Comparison of ENCODE assay signal across 1 cellular context in genomic region chr6:168060521-168060931, GRCh38.
TF ChIP-seq lines count a peak whose summit lies in the region.

No MANE protein-coding gene starts in this region.

TF ChIP-seq in HepG2, 621 proteins besides CTCF, POLR2A, EP300 and RAD21 (continued from another document and continues in another):
- TF ChIP-seq SCMH1 (CRISPR knock-in tag; IDR thresholded peaks at IDR 0.05; ENCODE audit: borderline replicate concordance): no peak
- 0 out of 2 replicates have a peak, but pooled peaks have one; percentile 67 for TF ChIP-seq ZNF274 (CRISPR knock-in tag; IDR thresholded peaks at IDR 0.05)
- peak; percentile 12; the same call in 1 of the 2 replicates for TF ChIP-seq ZFX (CRISPR knock-in tag; IDR thresholded peaks at IDR 0.05; ENCODE audit: low read depth)
- TF ChIP-seq ZNF556 (CRISPR knock-in tag; IDR thresholded peaks at IDR 0.05; ENCODE audit: borderline replicate concordance): no peak
- TF ChIP-seq HNF4G (IDR thresholded peaks at IDR 0.05; ENCODE audit: borderline replicate concordance, low read depth, low read length): no peak
- TF ChIP-seq HNF4G (CRISPR knock-in tag; IDR thresholded peaks at IDR 0.05; ENCODE audit: borderline replicate concordance, low read depth): no peak
- TF ChIP-seq FOSL2 (CRISPR knock-in tag; IDR thresholded peaks at IDR 0.05): peak; percentile 27; the same call in 1 of the 2 replicates
- TF ChIP-seq, protein P1, sequence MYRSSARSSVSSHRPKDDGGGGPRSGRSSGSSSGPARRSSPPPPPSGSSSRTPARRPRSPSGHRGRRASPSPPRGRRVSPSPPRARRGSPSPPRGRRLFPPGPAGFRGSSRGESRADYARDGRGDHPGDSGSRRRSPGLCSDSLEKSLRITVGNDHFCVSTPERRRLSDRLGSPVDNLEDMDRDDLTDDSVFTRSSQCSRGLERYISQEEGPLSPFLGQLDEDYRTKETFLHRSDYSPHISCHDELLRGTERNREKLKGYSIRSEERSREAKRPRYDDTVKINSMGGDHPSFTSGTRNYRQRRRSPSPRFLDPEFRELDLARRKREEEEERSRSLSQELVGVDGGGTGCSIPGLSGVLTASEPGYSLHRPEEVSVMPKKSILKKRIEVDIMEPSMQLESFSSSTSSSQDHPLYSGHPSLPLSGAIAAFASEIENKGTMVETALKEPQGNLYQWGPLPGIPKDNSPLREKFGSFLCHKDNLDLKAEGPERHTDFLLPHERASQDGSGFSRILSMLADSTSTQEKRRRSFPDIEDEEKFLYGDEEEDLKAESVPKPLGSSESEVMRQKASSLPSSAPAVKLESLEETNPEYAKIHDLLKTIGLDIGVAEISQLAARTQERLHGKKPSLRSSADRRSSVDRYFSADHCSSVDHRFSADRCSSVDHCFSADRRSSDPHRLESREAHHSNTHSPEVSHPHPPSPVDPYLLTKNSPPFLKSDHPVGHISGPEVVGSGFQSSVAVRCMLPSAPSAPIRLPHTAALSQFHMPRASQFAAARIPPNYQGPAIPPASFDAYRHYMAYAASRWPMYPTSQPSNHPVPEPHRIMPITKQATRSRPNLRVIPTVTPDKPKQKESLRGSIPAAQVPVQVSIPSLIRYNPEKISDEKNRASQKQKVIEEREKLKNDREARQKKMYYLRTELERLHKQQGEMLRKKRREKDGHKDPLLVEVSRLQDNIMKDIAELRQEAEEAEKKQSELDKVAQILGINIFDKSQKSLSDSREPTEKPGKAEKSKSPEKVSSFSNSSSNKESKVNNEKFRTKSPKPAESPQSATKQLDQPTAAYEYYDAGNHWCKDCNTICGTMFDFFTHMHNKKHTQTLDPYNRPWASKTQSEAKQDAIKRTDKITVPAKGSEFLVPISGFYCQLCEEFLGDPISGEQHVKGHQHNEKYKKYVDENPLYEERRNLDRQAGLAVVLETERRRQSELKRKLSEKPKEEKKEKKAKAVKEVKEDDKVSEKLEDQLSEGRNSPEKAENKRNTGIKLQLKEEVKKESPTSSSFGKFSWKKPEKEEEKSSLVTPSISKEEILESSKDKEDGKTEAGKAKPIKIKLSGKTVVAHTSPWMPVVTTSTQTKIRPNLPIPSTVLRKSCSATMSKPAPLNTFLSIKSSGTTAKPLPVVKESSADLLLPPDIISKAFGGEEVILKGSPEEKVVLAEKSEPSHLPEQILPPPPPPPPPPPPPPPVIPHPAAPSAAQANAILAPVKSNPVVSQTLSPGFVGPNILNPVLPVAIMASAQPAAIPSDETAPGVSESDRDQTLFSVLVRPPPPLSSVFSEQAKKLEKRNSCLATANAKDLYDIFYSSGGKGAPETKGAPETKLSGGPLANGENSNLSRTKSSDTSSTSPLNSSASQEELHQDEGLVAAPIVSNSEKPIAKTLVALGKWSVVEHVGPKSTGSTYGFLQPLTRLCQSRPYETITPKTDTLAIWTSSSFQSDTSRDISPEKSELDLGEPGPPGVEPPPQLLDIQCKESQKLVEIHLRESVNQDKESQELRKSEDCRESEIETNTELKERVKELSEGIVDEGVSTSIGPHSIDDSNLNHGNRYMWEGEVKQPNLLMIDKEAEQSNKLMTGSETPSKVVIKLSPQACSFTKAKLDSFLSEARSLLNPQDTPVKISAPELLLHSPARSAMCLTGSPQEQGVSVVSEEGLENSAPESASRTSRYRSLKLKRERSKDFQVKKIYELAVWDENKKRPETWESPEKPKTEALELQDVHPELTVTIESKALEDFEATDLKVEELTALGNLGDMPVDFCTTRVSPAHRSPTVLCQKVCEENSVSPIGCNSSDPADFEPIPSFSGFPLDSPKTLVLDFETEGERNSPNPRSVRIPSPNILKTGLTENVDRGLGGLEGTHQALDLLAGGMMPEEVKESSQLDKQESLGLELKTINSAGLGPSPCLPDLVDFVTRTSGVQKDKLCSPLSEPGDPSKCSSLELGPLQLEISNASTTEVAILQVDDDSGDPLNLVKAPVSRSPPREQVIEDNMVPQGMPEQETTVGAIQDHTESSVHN (CRISPR knock-in tag; IDR thresholded peaks at IDR 0.05): no peak
- TF ChIP-seq, protein P2, sequence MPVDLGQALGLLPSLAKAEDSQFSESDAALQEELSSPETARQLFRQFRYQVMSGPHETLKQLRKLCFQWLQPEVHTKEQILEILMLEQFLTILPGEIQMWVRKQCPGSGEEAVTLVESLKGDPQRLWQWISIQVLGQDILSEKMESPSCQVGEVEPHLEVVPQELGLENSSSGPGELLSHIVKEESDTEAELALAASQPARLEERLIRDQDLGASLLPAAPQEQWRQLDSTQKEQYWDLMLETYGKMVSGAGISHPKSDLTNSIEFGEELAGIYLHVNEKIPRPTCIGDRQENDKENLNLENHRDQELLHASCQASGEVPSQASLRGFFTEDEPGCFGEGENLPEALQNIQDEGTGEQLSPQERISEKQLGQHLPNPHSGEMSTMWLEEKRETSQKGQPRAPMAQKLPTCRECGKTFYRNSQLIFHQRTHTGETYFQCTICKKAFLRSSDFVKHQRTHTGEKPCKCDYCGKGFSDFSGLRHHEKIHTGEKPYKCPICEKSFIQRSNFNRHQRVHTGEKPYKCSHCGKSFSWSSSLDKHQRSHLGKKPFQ (CRISPR knock-in tag; IDR thresholded peaks at IDR 0.05; ENCODE audit: insufficient replicate concordance): no peak
- no peak for TF ChIP-seq ZNF713 (CRISPR knock-in tag; IDR thresholded peaks at IDR 0.05)
- no peak for TF ChIP-seq ZNF512 (CRISPR knock-in tag; IDR thresholded peaks at IDR 0.05)
- no peak for TF ChIP-seq SP2 (CRISPR knock-in tag; IDR thresholded peaks at IDR 0.05)
- TF ChIP-seq RFXAP (CRISPR knock-in tag; IDR thresholded peaks at IDR 0.05; ENCODE audit: borderline replicate concordance): no peak
- TF ChIP-seq HNF1B (CRISPR knock-in tag; IDR thresholded peaks at IDR 0.05): peak; percentile 61; the same call in 1 of the 2 replicates
- no peak for TF ChIP-seq ATF1 (CRISPR knock-in tag; IDR thresholded peaks at IDR 0.05)
- TF ChIP-seq ZNF841 (CRISPR knock-in tag; IDR thresholded peaks at IDR 0.05; ENCODE audit: borderline replicate concordance): no peak
- TF ChIP-seq MXD4 (CRISPR knock-in tag; IDR thresholded peaks at IDR 0.05): no peak
- TF ChIP-seq ZNF609 (CRISPR knock-in tag; IDR thresholded peaks at IDR 0.05; ENCODE audit: borderline replicate concordance): no peak
- TF ChIP-seq PHF20 (CRISPR knock-in tag; IDR thresholded peaks at IDR 0.05): no peak
- TF ChIP-seq SOX5 (CRISPR knock-in tag; IDR thresholded peaks at IDR 0.05; ENCODE audit: borderline replicate concordance): no peak
- no peak for TF ChIP-seq ZNF143 (CRISPR knock-in tag; IDR thresholded peaks at IDR 0.05)
- TF ChIP-seq, protein P3, sequence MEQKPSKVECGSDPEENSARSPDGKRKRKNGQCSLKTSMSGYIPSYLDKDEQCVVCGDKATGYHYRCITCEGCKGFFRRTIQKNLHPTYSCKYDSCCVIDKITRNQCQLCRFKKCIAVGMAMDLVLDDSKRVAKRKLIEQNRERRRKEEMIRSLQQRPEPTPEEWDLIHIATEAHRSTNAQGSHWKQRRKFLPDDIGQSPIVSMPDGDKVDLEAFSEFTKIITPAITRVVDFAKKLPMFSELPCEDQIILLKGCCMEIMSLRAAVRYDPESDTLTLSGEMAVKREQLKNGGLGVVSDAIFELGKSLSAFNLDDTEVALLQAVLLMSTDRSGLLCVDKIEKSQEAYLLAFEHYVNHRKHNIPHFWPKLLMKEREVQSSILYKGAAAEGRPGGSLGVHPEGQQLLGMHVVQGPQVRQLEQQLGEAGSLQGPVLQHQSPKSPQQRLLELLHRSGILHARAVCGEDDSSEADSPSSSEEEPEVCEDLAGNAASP (CRISPR knock-in tag; IDR thresholded peaks at IDR 0.05; ENCODE audit: borderline replicate concordance): 0 out of 2 replicates have a peak, but pooled peaks have one; percentile 29
- TF ChIP-seq NR1H2 (CRISPR knock-in tag; IDR thresholded peaks at IDR 0.05; ENCODE audit: borderline replicate concordance, low read depth): no peak
- no peak for TF ChIP-seq MAFF (IDR thresholded peaks at IDR 0.05; ENCODE audit: low read depth, low read length)
- TF ChIP-seq MAF1 (CRISPR knock-in tag; IDR thresholded peaks at IDR 0.05; ENCODE audit: borderline replicate concordance): no peak
- peak; percentile 86; the same call in 1 of the 2 replicates for TF ChIP-seq ZNF768 (CRISPR knock-in tag; IDR thresholded peaks at IDR 0.05)
- no peak for TF ChIP-seq GTF3A (CRISPR knock-in tag; conservative IDR thresholded peaks at IDR 0.05)
- TF ChIP-seq ETV6 (CRISPR knock-in tag; conservative IDR thresholded peaks at IDR 0.05): no peak
- TF ChIP-seq ZFP82 (CRISPR knock-in tag; IDR thresholded peaks at IDR 0.05; ENCODE audit: borderline replicate concordance): no peak
- TF ChIP-seq ZNF232 (CRISPR knock-in tag; IDR thresholded peaks at IDR 0.05; ENCODE audit: borderline replicate concordance): peak; percentile 37; the same call in 1 of the 2 replicates
- TF ChIP-seq RNF2 (conservative IDR thresholded peaks at IDR 0.05; ENCODE audit: low read depth): 0 out of 2 replicates have a peak, but pooled peaks have one; percentile 29
- TF ChIP-seq SPEN (CRISPR knock-in tag; IDR thresholded peaks at IDR 0.05; ENCODE audit: low read depth): peak; percentile 31; the same call in 1 of the 2 replicates
- TF ChIP-seq HOXA7 (CRISPR knock-in tag; IDR thresholded peaks at IDR 0.05): no peak
- TF ChIP-seq SIX1 (CRISPR knock-in tag; IDR thresholded peaks at IDR 0.05; ENCODE audit: borderline replicate concordance): no peak
- TF ChIP-seq MTERF4 (CRISPR knock-in tag; IDR thresholded peaks at IDR 0.05): no peak
